ENCODE assay signal across 9 cellular contexts in the genomic region with DNA sequence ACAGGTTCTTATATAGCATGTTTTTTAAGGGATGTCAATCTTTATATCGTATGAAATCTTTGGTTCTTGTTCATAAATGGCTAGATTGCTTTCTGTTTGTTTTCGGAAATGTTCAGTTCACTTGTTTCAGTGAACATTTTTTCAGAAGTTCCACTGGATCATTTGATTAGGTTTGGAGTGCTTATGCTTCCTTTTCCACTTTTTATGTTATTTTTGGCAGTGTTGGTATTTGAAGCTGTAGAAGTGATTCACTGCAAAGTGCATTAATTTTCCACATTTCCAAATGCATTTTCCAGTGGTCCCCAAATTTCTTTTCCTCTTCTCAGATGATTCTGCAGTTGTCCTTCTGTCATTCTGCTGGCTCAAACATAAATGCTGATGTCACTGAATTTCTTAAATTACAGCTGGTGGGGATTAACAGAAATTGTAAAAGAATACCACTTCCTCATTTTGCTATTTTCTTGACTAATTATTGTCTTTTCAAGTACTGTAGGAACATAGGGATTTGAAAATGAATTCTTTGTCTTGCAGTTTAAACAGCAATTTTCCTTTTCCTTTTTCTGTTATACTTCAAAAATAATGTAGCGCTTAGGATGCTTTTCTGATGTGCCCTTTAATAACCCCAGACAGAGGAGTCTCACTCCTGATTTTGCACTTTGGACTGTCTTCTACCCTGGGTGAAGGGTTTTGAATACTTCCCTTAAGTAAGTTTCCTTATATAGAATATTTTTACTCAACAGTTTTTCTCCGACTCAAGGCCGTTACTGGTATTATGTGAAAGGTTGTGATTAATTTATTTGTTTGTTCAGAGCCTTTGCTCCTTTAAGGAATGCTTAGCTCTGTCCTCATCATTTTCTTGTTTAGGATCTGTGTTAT. TPM values are rescaled to one million over a fixed set of nuclear protein-coding genes. Genes with fewer than 3 reads are reported as not detected.
DNase-seq lines count a peak whose midpoint lies in the region; ATAC-seq, FAIRE-seq and TF ChIP-seq lines count a peak whose summit lies in the region.
"Had no signal": no experiment of that assay in that cellular context is flagged by ENCODE, and none has a peak within 500 bp of the region (broad histone marks: within the 10 kb centered on the region; RNA-seq: fewer than 3 reads in every experiment).

No MANE protein-coding gene starts in this region.

- ATAC-seq in GM18907 (IDR thresholded peaks at IDR 0.05; ENCODE audit: unreplicated experiment) (peak; percentile 68), GM18858 (IDR thresholded peaks at IDR 0.05; ENCODE audit: unreplicated experiment) (no peak), GM21576 (IDR thresholded peaks at IDR 0.05; ENCODE audit: unreplicated experiment) (no peak)

- no peak for TF ChIP-seq EP300 in esophagus muscularis mucosa (IDR thresholded peaks at IDR 0.05)

- TF ChIP-seq POLR2A in esophagus muscularis mucosa (IDR thresholded peaks at IDR 0.05; ENCODE audit: low read depth): no peak

- H3K4me2 ChIP-seq in skeletal muscle satellite cell (ENCODE audit: low read length): peak overlapping the region; percentile 78

- no peaks in the 10 kb centered on the region for H3K36me3 ChIP-seq in esophagus muscularis mucosa
- no peaks in the 10 kb centered on the region for H3K36me3 ChIP-seq in skeletal muscle satellite cell (ENCODE audit: insufficient read depth, low read length)

- H3K27ac ChIP-seq in esophagus muscularis mucosa (replicated peaks in 1 of 4): peak overlapping the region; percentile 76 to 81 (median 78)

- H3K9ac ChIP-seq in skeletal muscle satellite cell (ENCODE audit: low read depth, low read length): peak overlapping the region; percentile 28

- H3K4me3 ChIP-seq in esophagus muscularis mucosa: peak overlapping the region; percentile 28 to 48 (median 40)
- H3K4me3 ChIP-seq in skeletal muscle satellite cell (ENCODE audit: low read length): peak overlapping the region; percentile 48

- 41% methylated on average over 5 of the region's 5 CpGs for WGBS in esophagus muscularis mucosa

- DNase-seq in NAMALWA (ENCODE audit: low spot score) (peak; percentile 29), esophagus muscularis mucosa (ENCODE audit: extremely low spot score) (no peak), activated gamma-delta T cell (lab: John Stamatoyannopoulos, UW) (no peak), frontal cortex (ENCODE audit: low spot score in 2 of 2) (no peak)
- DNase-seq: activated naive CD8-positive, alpha-beta T cell treated with anti-CD3 and anti-CD28 coated beads, Interleukin-2, amount 10 ng/mL, durations not matched to agents 7 days and 5 days had no signal

- no peak for FAIRE-seq in frontal cortex (lab: Jason Lieb, UNC)

- TF ChIP-seq CTCF in esophagus muscularis mucosa (IDR thresholded peaks at IDR 0.05): no peak

- H3K27me3 ChIP-seq in esophagus muscularis mucosa: no peaks in the 10 kb centered on the region
- no peaks in the 10 kb centered on the region for H3K27me3 ChIP-seq in skeletal muscle satellite cell (ENCODE audit: control insufficient read depth, insufficient read depth, low read length)

- H3K4me1 ChIP-seq in esophagus muscularis mucosa: peaks cover 67 to 98% (median 89%) of the 10 kb centered on the region in 4 donors
- peaks cover 40% of the 10 kb centered on the region for H3K4me1 ChIP-seq in skeletal muscle satellite cell (ENCODE audit: control insufficient read depth, insufficient read depth, low read length)

- intact Hi-C loops in esophagus muscularis mucosa (cut with DNase I): no loop called here

- H3K9me3 ChIP-seq in esophagus muscularis mucosa (no peaks in the 10 kb centered on the region), skeletal muscle satellite cell (replicated peaks; ENCODE audit: low read length) (no peaks in the 10 kb centered on the region)

RNA-seq across cellular contexts. Expression of a gene that starts 24.9 kb away (rescaled TPM):
- total RNA-seq in esophagus muscularis mucosa: 100 to 1,000 TPM in 1 of 4 donors, 10 to 100 TPM in 3; 68.1 to 141 (median 81.2) TPM
- total RNA-seq in skeletal muscle satellite cell (2012; rRNA removed): 4.2 and 6.3 TPM in 2 replicates
- 1.6 TPM for total RNA-seq in frontal cortex

Comparison
In these comparisons a context has a peak if more than half of its experiments do, and no peak if none do; other contexts are left out.
1. RNA of a gene that starts 24.9 kb away (total RNA-seq): 68.1 to 141 TPM in esophagus muscularis mucosa; 1.6 TPM in frontal cortex (single experiment); every median in the first group is over 10 times any median in the second.